13 cellular contexts compared by ENCODE assay signal in the genomic region with DNA sequence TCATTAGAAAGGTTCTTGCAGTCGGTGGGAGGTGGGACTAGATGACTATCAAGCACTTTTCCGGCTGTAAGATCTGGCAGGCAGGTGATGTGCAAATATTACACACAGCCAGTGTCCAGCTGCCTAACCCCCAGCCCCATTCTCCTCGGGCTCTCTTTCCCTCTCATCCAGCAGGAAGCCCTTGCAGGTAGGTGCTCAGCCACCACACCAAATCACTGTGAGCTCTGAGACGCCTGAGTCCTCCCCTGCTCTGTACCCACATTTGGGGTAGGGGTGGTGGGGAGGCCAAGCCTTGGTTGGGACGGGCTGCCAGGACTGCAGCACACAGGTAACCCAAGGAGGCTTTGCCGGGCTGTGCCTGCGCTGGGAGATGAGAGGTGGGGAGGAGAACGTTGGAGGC. TPM values are rescaled to one million over a fixed set of nuclear protein-coding genes. Genes with fewer than 3 reads are reported as not detected.
DNase-seq lines count a peak whose midpoint lies in the region; ATAC-seq and TF ChIP-seq lines count a peak whose summit lies in the region.
"Had no signal": no experiment of that assay in that cellular context is flagged by ENCODE, and none has a peak within 500 bp of the region (broad histone marks: within the 10 kb centered on the region; RNA-seq: fewer than 3 reads in every experiment).

No MANE protein-coding gene starts in this region.

- peaks cover 5% of the 10 kb centered on the region for H3K27me3 Mint-ChIP-seq in activated naive CD4-positive, alpha-beta T cell treated with anti-CD3 and anti-CD28 coated beads for 36 hours (ENCODE audit: low read depth)
- H3K27me3 Mint-ChIP-seq in activated B cell treated with CpG ODN at 0.5 μM for 24 hours, result peaks cover 55% of the 10 kb centered on the region

- POLR2A ChIA-PET in activated B cell treated with CpG ODN at 0.5 μM for 24 hours (lab: Charles Lee), result no interaction called here

- no peaks in the 10 kb centered on the region for H3K36me3 Mint-ChIP-seq in activated naive CD4-positive, alpha-beta T cell treated with anti-CD3 and anti-CD28 coated beads for 36 hours (ENCODE audit: low read depth)
- H3K36me3 Mint-ChIP-seq in activated B cell treated with CpG ODN at 0.5 μM for 24 hours (ENCODE audit: low read depth), result no peaks in the 10 kb centered on the region

- no peak overlapping the region for H3K27ac Mint-ChIP-seq in activated naive CD4-positive, alpha-beta T cell treated with anti-CD3 and anti-CD28 coated beads for 36 hours
- H3K27ac Mint-ChIP-seq in activated B cell treated with CpG ODN at 0.5 μM for 24 hours, result no peak overlapping the region

- no peaks in the 10 kb centered on the region for H3K9me3 Mint-ChIP-seq in activated naive CD4-positive, alpha-beta T cell treated with anti-CD3 and anti-CD28 coated beads for 36 hours
- H3K9me3 Mint-ChIP-seq in activated B cell treated with CpG ODN at 0.5 μM for 24 hours, result no peaks in the 10 kb centered on the region

- CTCF ChIA-PET in activated naive CD4-positive, alpha-beta T cell treated with anti-CD3 and anti-CD28 coated beads for 36 hours (lab: Charles Lee), result no interaction called here
- CTCF ChIA-PET in activated B cell treated with CpG ODN at 0.5 μM for 24 hours (lab: Charles Lee), result no interaction called here

- H3K4me3 ChIP-seq in iPS-18a (ENCODE audit: low read length) (peak overlapping the region; percentile 48), skeletal muscle tissue (ENCODE audit: low read length in 3 of 3) (peak overlapping the region in 1 of 3 donors; percentile 59), WERI-Rb-1 (ENCODE audit: low read depth, low read length) (no peak overlapping the region), dorsolateral prefrontal cortex (no peak overlapping the region)

- DNase-seq in activated naive CD4-positive, alpha-beta T cell treated with anti-CD3 and anti-CD28 coated beads for 36 hours, result no peak
- no peak for DNase-seq in activated naive CD4-positive, alpha-beta T cell treated with anti-CD3 and anti-CD28 coated beads, Interleukin-2, amount 50 U/mL, for 16 hours
- no peak for DNase-seq in activated B cell treated with CpG ODN at 0.5 μM for 24 hours
- DNase-seq in NK-92 (lab: John Stamatoyannopoulos, UW; ENCODE audit: unreplicated experiment), result no peak
- no peak for DNase-seq in WERI-Rb-1
- no peak for DNase-seq in dorsolateral prefrontal cortex
- DNase-seq: DND-41 had no signal

- H3K27me3 ChIP-seq in iPS-18a (ENCODE audit: control insufficient read depth, insufficient read depth, low read length) (peaks cover 6% of the 10 kb centered on the region), skeletal muscle tissue (ENCODE audit: control insufficient read depth in 3 of 3, insufficient read depth in 3 of 3, low read length in 3 of 3) (no peaks in the 10 kb centered on the region), WERI-Rb-1 (ENCODE audit: insufficient read depth, low read depth, severe bottlenecking) (no peaks in the 10 kb centered on the region), dorsolateral prefrontal cortex (peaks cover 0 to 36% (median 14%) of the 10 kb centered on the region in 45 donors)

- H3K9me3 ChIP-seq in iPS-18a (ENCODE audit: control insufficient read depth, low read depth, low read length) (no peaks in the 10 kb centered on the region), skeletal muscle tissue (ENCODE audit: control insufficient read depth in 3 of 3, low read length in 3 of 3) (no peaks in the 10 kb centered on the region), WERI-Rb-1 (ENCODE audit: severe bottlenecking) (no peaks in the 10 kb centered on the region)

- H3K36me3 ChIP-seq in iPS-18a (ENCODE audit: control insufficient read depth, low read depth, low read length) (no peaks in the 10 kb centered on the region), skeletal muscle tissue (ENCODE audit: control insufficient read depth in 3 of 3, insufficient read depth in 3 of 3, low read length in 3 of 3) (no peaks in the 10 kb centered on the region), WERI-Rb-1 (no peaks in the 10 kb centered on the region)

- intact Hi-C loops in activated naive CD4-positive, alpha-beta T cell treated with anti-CD3 and anti-CD28 coated beads for 36 hours (cut with micrococcal nuclease), result no loop called here
- intact Hi-C loops in activated B cell treated with CpG ODN at 0.5 μM for 24 hours (cut with micrococcal nuclease) (no loop called here), dorsolateral prefrontal cortex (cut with DNase I) (no loop called here)

- H3K4me1 ChIP-seq in iPS-18a (ENCODE audit: control insufficient read depth, low read depth, low read length) (peaks cover 4% of the 10 kb centered on the region), skeletal muscle tissue (ENCODE audit: control insufficient read depth in 3 of 3, insufficient read depth in 3 of 3, low read length in 3 of 3) (peaks cover 20 to 27% (median 21%) of the 10 kb centered on the region in 3 donors)

- no peak for TF ChIP-seq CTCF in activated B cell treated with CpG ODN at 0.5 μM for 24 hours (IDR thresholded peaks at IDR 0.05)
- no peak for TF ChIP-seq CTCF in WERI-Rb-1 (IDR thresholded peaks at IDR 0.05; ENCODE audit: low read depth, low read length)
- no peak for TF ChIP-seq CTCF in dorsolateral prefrontal cortex (IDR thresholded peaks at IDR 0.05 in 54 of 56, conservative IDR thresholded peaks at IDR 0.05 in 2 of 56; ENCODE audit: low read depth in 1 of 56, partially characterized antibody in 56 of 56)

- H3K9ac ChIP-seq in iPS-18a (ENCODE audit: low read length) (no peak overlapping the region), skeletal muscle tissue (ENCODE audit: low read depth in 1 of 3, low read length in 3 of 3) (peak overlapping the region in 2 of 3 donors; percentile 59 to 97)

- no peak for ATAC-seq in activated B cell treated with CpG ODN at 0.5 μM for 24 hours (ENCODE audit: low read depth)

- H3K27ac ChIP-seq in iPS-18a (ENCODE audit: low read length) (no peak overlapping the region), skeletal muscle tissue (ENCODE audit: low read depth, low read length) (peak overlapping the region; percentile 99), WERI-Rb-1 (no peak overlapping the region), dorsolateral prefrontal cortex (no peak overlapping the region)
- H3K27ac ChIP-seq: RWPE1 had no signal

- H3K4me1 Mint-ChIP-seq in activated naive CD4-positive, alpha-beta T cell treated with anti-CD3 and anti-CD28 coated beads for 36 hours (ENCODE audit: low read depth), result peaks cover 8% of the 10 kb centered on the region
- H3K4me1 Mint-ChIP-seq in activated B cell treated with CpG ODN at 0.5 μM for 24 hours, result peaks cover 9% of the 10 kb centered on the region

- peak overlapping the region; percentile 43 for H3K4me3 Mint-ChIP-seq in activated naive CD4-positive, alpha-beta T cell treated with anti-CD3 and anti-CD28 coated beads for 36 hours
- H3K4me3 Mint-ChIP-seq in activated B cell treated with CpG ODN at 0.5 μM for 24 hours, result peak overlapping the region; percentile 72

RNA-seq across cellular contexts. Expression of gene ART5, which starts 0.6 kb away (rescaled TPM):
- not detected for total RNA-seq in activated naive CD4-positive, alpha-beta T cell treated with anti-CD3 and anti-CD28 coated beads for 36 hours
- not detected in 2 replicates for total RNA-seq in activated B cell treated with CpG ODN at 0.5 μM for 24 hours
- 0.52 TPM for total RNA-seq in skeletal muscle tissue
- total RNA-seq in dorsolateral prefrontal cortex, result 1 to 10 TPM in 5 of 120 experiments, under 1 TPM in 13, not detected in 102; 0.31 to 1.5 (median 0.90) TPM

RNA-seq across cellular contexts. Expression of gene ART1, which starts 3.7 kb away (rescaled TPM):
- not detected for total RNA-seq in activated naive CD4-positive, alpha-beta T cell treated with anti-CD3 and anti-CD28 coated beads for 36 hours
- total RNA-seq in activated B cell treated with CpG ODN at 0.5 μM for 24 hours, result not detected in 2 replicates
- 2.1 TPM for total RNA-seq in skeletal muscle tissue
- total RNA-seq in dorsolateral prefrontal cortex, result 1 to 10 TPM in 7 of 120 experiments, under 1 TPM in 19, not detected in 94; 0.33 to 2.9 (median 0.70) TPM
- total RNA-seq: fibroblast of lung, kidney epithelial cell, omental fat pad had no signal

RNA-seq across cellular contexts. Expression of gene CHRNA10, which starts 30.0 kb away (rescaled TPM):
- under 1 TPM; 0.26 to 0.44 TPM for total RNA-seq in activated naive CD4-positive, alpha-beta T cell treated with anti-CD3 and anti-CD28 coated beads for 36 hours
- total RNA-seq in activated B cell treated with CpG ODN at 0.5 μM for 24 hours (2.5 and 3.0 TPM in 2 replicates), skeletal muscle tissue (0.52 TPM), dorsolateral prefrontal cortex (1 to 10 TPM in 103 of 120 experiments, under 1 TPM in 16, not detected in 1; 0.32 to 4.8 (median 1.6) TPM)
